ENCODE assay signal across 1 cellular context in the genomic region with DNA sequence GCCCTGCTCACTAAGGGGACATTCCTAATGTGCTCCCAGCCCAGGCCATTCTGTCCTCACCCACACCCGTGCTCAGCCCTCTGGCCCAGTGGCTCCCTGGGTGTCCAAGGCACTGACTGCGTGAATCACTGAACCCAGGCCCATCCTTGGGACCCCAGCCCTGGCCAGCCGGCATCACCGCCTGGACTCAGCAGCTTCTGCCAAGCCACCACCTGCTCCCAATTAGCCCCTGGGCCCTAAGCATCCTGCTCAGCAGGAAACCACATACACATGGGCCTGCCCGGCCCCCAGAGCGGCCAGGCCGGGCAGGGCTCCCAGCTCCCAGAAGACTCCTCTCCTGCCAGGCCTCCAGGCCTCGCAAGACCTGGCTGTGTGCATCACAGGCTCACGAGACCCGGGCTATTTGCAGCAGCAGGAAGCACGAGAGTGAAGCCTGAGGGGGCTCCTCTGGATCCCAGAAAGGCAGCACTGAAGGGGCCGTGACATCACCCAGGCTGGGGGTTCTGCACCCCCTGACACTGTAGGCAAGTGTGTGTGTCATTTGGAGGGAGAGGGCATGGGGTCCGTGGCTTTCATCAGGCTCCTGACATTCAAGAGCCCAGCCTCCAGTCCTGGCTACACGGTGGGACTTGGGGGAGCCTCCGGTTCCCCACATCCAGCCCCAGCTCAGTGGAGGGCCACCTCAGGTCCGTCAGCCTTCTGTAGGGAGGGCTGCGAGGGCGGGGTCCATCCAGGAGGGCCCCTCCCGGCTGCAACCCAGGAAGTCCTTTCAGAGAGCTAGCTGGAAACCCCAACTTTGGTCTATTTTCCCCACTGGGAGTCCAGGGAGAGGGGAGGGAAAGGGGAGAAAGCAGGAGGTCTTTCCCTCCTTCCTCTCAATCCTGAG.
TF ChIP-seq lines count a peak whose summit lies in the region.

No MANE protein-coding gene starts in this region.

TF ChIP-seq in endothelial cell of umbilical vein, 7 proteins besides CTCF, POLR2A, EP300 and RAD21 (continued from another document):
- TF ChIP-seq POLR2AphosphoS5 (IDR thresholded peaks at IDR 0.05; ENCODE audit: insufficient read depth, low read depth, low read length): no peak
